8 cellular contexts compared by ENCODE assay signal in genomic region chr5:127072861-127073846, GRCh38.
DNase-seq lines count a peak whose midpoint lies in the region; ATAC-seq and TF ChIP-seq lines count a peak whose summit lies in the region.

Gene C5orf63 (minus strand): TSS chr5:127073502. CDS start chr5:127058995, 14,507 bp downstream.

- H3K27ac Mint-ChIP-seq in nephron = no peak within 1 kb of the TSS

- H3K9me3 ChIP-seq in stomach smooth muscle (ENCODE audit: control insufficient read depth in 2 of 2, low read length in 2 of 2) = no peaks in the 10 kb centered on the region

- H3K4me1 Mint-ChIP-seq in nephron = peaks cover 20% of the 10 kb centered on the region

- H3K36me3 ChIP-seq in stomach smooth muscle (ENCODE audit: control insufficient read depth in 2 of 2, insufficient read depth in 2 of 2, low read length in 2 of 2) = no peaks in the 10 kb centered on the region

- no peaks in the 10 kb centered on the region for H3K36me3 Mint-ChIP-seq in nephron (ENCODE audit: low read depth)

- H3K27me3 Mint-ChIP-seq in nephron (ENCODE audit: low read depth) = no peaks in the 10 kb centered on the region

- H3K4me1 ChIP-seq in stomach smooth muscle (ENCODE audit: control insufficient read depth, insufficient read depth, low read length) = no peaks in the 10 kb centered on the region

- H3K27ac ChIP-seq in stomach smooth muscle (ENCODE audit: low read length) = no peak within 1 kb of the TSS

- TF ChIP-seq CTCF in epithelial cell of esophagus (IDR thresholded peaks at IDR 0.05; ENCODE audit: insufficient read depth, low read depth, low read length, missing control alignments) = no peak
- TF ChIP-seq CTCF in nephron (IDR thresholded peaks at IDR 0.05; ENCODE audit: unreplicated experiment in 3 of 3) = no peak

- DNase-seq in DMS79 treated with DMSO at 0.1 percent for 48 hours (lab: John Stamatoyannopoulos, UW) = peak; percentile 25
- no peak for DNase-seq in DMS79 (lab: John Stamatoyannopoulos, UW)
- peak; percentile 53 for DNase-seq in NCI-H526 treated with DMSO at 0.1 percent for 48 hours (lab: John Stamatoyannopoulos, UW)
- peak; percentile 11 for DNase-seq in activated CD8-positive, alpha-beta memory T cell treated with anti-CD3 and anti-CD28 coated beads, Interleukin-2, amount 50 U/mL, for 1 hour (ENCODE audit: extremely low read depth)
- peak; percentile 55 for DNase-seq in epithelial cell of esophagus (ENCODE audit: low read depth)

- H3K9me3 Mint-ChIP-seq in nephron = no peaks in the 10 kb centered on the region

- H3K27me3 ChIP-seq in stomach smooth muscle (ENCODE audit: control insufficient read depth in 1 of 2, insufficient read depth in 2 of 2, low read length in 2 of 2) = no peaks in the 10 kb centered on the region

- peak within 1 kb of the TSS; percentile 69 for H3K4me3 ChIP-seq in epithelial cell of esophagus (ENCODE audit: low read length)
- H3K4me3 ChIP-seq in stomach smooth muscle (ENCODE audit: low read length in 2 of 2) = peak within 1 kb of the TSS; percentile 70 to 75

- peak within 1 kb of the TSS; percentile 54 to 70 (median 60) for H3K4me3 Mint-ChIP-seq in nephron

- ATAC-seq in HG02943 (IDR thresholded peaks at IDR 0.05; ENCODE audit: low read depth, unreplicated experiment) = peak; percentile 99

- peak within 1 kb of the TSS; percentile 22 to 72 for H3K9ac ChIP-seq in stomach smooth muscle (ENCODE audit: low read length in 2 of 2)
